Comparison of ENCODE assay signal across 8 cellular contexts in genomic region chr11:64809781-64810241, GRCh38. TPM values are rescaled to one million over a fixed set of nuclear protein-coding genes. Genes with fewer than 3 reads are reported as not detected.
DNase-seq lines count a peak whose midpoint lies in the region; ATAC-seq, FAIRE-seq and TF ChIP-seq lines count a peak whose summit lies in the region.

No MANE protein-coding gene starts in this region.

- H3K4me3 Mint-ChIP-seq in effector memory CD8-positive, alpha-beta T cell, result peak overlapping the region; percentile 96 to 98

- H3K9me3 Mint-ChIP-seq in effector memory CD8-positive, alpha-beta T cell, result no peaks in the 10 kb centered on the region

- POLR2A ChIA-PET in A673 (lab: Charles Lee; ENCODE audit: low non-redundant PET), result no interaction called here

- no TSS peak for BruUV-seq in A673 (replicated peaks; lab: Mats Ljungman, UMichigan)

- TF ChIP-seq CTCF in A673 (conservative IDR thresholded peaks at IDR 0.05; ENCODE audit: low read depth, low read length) (no peak), GM13977 (IDR thresholded peaks at IDR 0.05; ENCODE audit: extremely low read depth, insufficient read depth, missing control alignments) (no peak), mucosa of descending colon (IDR thresholded peaks at IDR 0.05) (no peak)

- H3K36me3 ChIP-seq in A673 (ENCODE audit: insufficient read depth, low read length, poor library complexity, severe bottlenecking), result peaks cover 3% of the 10 kb centered on the region
- H3K36me3 ChIP-seq in SJCRH30, result 0 out of 2 replicates have a peak, but pooled peaks cover 2% of the 10 kb centered on the region
- no peaks in the 10 kb centered on the region for H3K36me3 ChIP-seq in mucosa of descending colon (ENCODE audit: low read depth)

- H3K36me3 Mint-ChIP-seq in effector memory CD8-positive, alpha-beta T cell (ENCODE audit: insufficient read depth), result peaks cover 7% of the 10 kb centered on the region

- H3K27me3 ChIP-seq in A673 (replicated peaks; ENCODE audit: insufficient read depth, low read depth, low read length, poor library complexity) (no peaks in the 10 kb centered on the region), SJCRH30 (no peaks in the 10 kb centered on the region)

- H3K4me3 ChIP-seq in A673 (ENCODE audit: low read depth, low read length, poor library complexity, severe bottlenecking) (peak overlapping the region; percentile 87), SJCRH30 (peak overlapping the region; percentile 72), mucosa of descending colon (peak overlapping the region; percentile 51)

- peaks cover 15 to 31% of the 10 kb centered on the region in 2 donors for H3K4me1 Mint-ChIP-seq in effector memory CD8-positive, alpha-beta T cell (ENCODE audit: low read depth in 2 of 2)

- ATAC-seq in effector memory CD8-positive, alpha-beta T cell (replicated peaks), result peak; percentile 17
- ATAC-seq in mucosa of descending colon (peak; percentile 72), GM18868 (IDR thresholded peaks at IDR 0.05; ENCODE audit: unreplicated experiment) (no peak)

- peaks cover 10% of the 10 kb centered on the region for H3K4me1 ChIP-seq in A673 (ENCODE audit: insufficient read depth, low read length, poor library complexity, severe bottlenecking)
- 0 out of 2 replicates have a peak, but pooled peaks cover 5% of the 10 kb centered on the region for H3K4me1 ChIP-seq in SJCRH30
- peaks cover 12% of the 10 kb centered on the region for H3K4me1 ChIP-seq in mucosa of descending colon (ENCODE audit: low read depth)

- H3K9me3 ChIP-seq in A673 (ENCODE audit: low read depth, low read length, poor library complexity, severe bottlenecking) (no peaks in the 10 kb centered on the region), SJCRH30 (replicated peaks) (no peaks in the 10 kb centered on the region), mucosa of descending colon (no peaks in the 10 kb centered on the region)

- FAIRE-seq in urothelium cell line (lab: Jason Lieb, UNC), result no peak

- no peaks in the 10 kb centered on the region for H3K27me3 Mint-ChIP-seq in effector memory CD8-positive, alpha-beta T cell

- peak overlapping the region; percentile 64 for H3K27ac ChIP-seq in A673 (ENCODE audit: low read depth, low read length, poor library complexity, severe bottlenecking)
- no peak overlapping the region for H3K27ac ChIP-seq in SJCRH30

- DNase-seq in A673 (ENCODE audit: low spot score) (peak; percentile 29), GM13977 (ENCODE audit: low spot score) (peak; percentile 62), SJCRH30 (peak in 1 of 2 experiments; percentile 17), mucosa of descending colon (peak; percentile 72 to 77 (median 76)), urothelium cell line (ENCODE audit: low spot score) (peak; percentile 19)
- no peak for DNase-seq in effector memory CD8-positive, alpha-beta T cell
- no peak for DNase-seq in activated CD4-positive, CD25-positive, alpha-beta regulatory T cell (lab: John Stamatoyannopoulos, UW)

- CTCF ChIA-PET in A673 (lab: Charles Lee), result no interaction called here

- H3K27ac Mint-ChIP-seq in effector memory CD8-positive, alpha-beta T cell, result peak overlapping the region; percentile 93 to 94

- in situ Hi-C loops in GM13977 (cut with MboI; ENCODE audit: low pct_unique_long_range_greater_than_20kb, low sequenced_read_pairs, unreplicated experiment), result no loop called here

- intact Hi-C loops in A673 (cut with micrococcal nuclease; ENCODE audit: unreplicated experiment) (no loop called here), mucosa of descending colon (cut with DNase I, micrococcal nuclease) (no loop called here)

RNA-seq across cellular contexts. Expression of gene MEN1, which starts 0.5 kb away (rescaled TPM):
- total RNA-seq in A673 (2021), result 45.7 and 49.2 TPM in 2 replicates
- total RNA-seq in SJCRH30 (2014; rRNA removed; shearing (Covaris generic)), result 25.9 and 26.3 TPM in 2 replicates
- total RNA-seq in mucosa of descending colon, result 10 to 100 TPM; 19.3 to 26.4 (median 21.9) TPM

RNA-seq across cellular contexts. Expression of gene MAP4K2, which starts 6.8 kb away (rescaled TPM):
- 46.5 and 50.5 TPM in 2 replicates for total RNA-seq in A673 (2021)
- total RNA-seq in SJCRH30 (2014; rRNA removed; shearing (Covaris generic)), result 8.9 and 9.6 TPM in 2 replicates
- total RNA-seq in mucosa of descending colon, result 10 to 100 TPM in 2 of 3 donors, 1 to 10 TPM in 1; 8.7 to 16.8 (median 14.1) TPM

RNA-seq across cellular contexts. Expression of gene SF1, which starts 31.5 kb away (rescaled TPM):
- total RNA-seq in A673 (2021), result 467 and 472 TPM in 2 replicates
- 113 and 117 TPM in 2 replicates for total RNA-seq in SJCRH30 (2014; rRNA removed; shearing (Covaris generic))
- 100 to 1,000 TPM; 223 to 317 (median 241) TPM for total RNA-seq in mucosa of descending colon

RNA-seq across cellular contexts. Expression of gene CDC42BPG, which starts 34.6 kb away (rescaled TPM):
- 4.6 and 6.6 TPM in 2 replicates for total RNA-seq in A673 (2021)
- total RNA-seq in SJCRH30 (2014; rRNA removed; shearing (Covaris generic)), result 0.03 and 0.10 TPM in 2 replicates
- total RNA-seq in mucosa of descending colon, result 10 to 100 TPM; 24.3 to 73.1 (median 32.3) TPM

RNA-seq across cellular contexts. Expression of gene PYGM, which starts 50.0 kb away (rescaled TPM):
- total RNA-seq in A673 (2021) (2.4 and 2.9 TPM in 2 replicates), mucosa of descending colon (10 to 100 TPM in 1 of 3 donors, 1 to 10 TPM in 2; 2.0 to 21.1 (median 2.8) TPM)
- 7.0 and 8.0 TPM in 2 replicates for total RNA-seq in SJCRH30 (2014; rRNA removed; shearing (Covaris generic))

Comparison
In these comparisons a context has a peak if more than half of its experiments do, and no peak if none do; other contexts are left out.
1. DNase-seq: peak in A673 (single experiment), GM13977 (single experiment), mucosa of descending colon (3 of 3) and urothelium cell line (single experiment); none in effector memory CD8-positive, alpha-beta T cell (0 of 3) and activated CD4-positive, CD25-positive, alpha-beta regulatory T cell (0 of 4).
2. Peak in every context shown above with its lines, with median percentiles within 50 percentile points of each other: H3K4me3 ChIP-seq.